ENCODE assay signal across 17 cellular contexts in the genomic region with DNA sequence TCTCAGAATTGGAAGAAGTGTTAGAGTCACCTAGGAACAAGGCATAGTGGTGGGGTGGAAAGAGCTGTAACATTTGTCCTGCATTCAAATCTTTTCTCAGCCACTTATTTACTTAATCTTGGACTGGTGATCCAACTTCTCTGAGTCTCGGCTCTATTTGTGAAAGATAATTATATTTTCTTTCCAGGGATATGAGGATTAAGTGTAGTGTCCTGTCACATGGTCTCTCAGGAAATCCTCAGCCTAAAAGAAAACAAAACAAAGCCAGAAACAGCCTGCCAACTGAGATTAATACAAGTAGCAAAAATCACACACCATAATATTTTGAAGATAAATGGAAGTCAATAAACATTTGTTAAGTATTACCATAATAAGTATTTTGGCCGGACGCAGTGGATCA. TPM values are rescaled to one million over a fixed set of nuclear protein-coding genes. Genes with fewer than 3 reads are reported as not detected.
DNase-seq lines count a peak whose midpoint lies in the region; ATAC-seq and TF ChIP-seq lines count a peak whose summit lies in the region.
"Had no signal": no experiment of that assay in that cellular context is flagged by ENCODE, and none has a peak within 500 bp of the region (broad histone marks: within the 10 kb centered on the region; RNA-seq: fewer than 3 reads in every experiment).

No MANE protein-coding gene starts in this region.

- H3K9me3 ChIP-seq in heart right ventricle (no peaks in the 10 kb centered on the region), thyroid gland (no peaks in the 10 kb centered on the region), T-helper 17 cell (ENCODE audit: control insufficient read depth, low read length, poor library complexity, severe bottlenecking) (no peaks in the 10 kb centered on the region)
- H3K9me3 ChIP-seq: Caco-2, SJCRH30 had no signal

- H3K4me1 Mint-ChIP-seq in T-helper 17 cell: no peaks in the 10 kb centered on the region

- H3K4me3 ChIP-seq in heart right ventricle (no peak overlapping the region), thyroid gland (replicated peaks in 1 of 3) (no peak overlapping the region)
- H3K4me3 ChIP-seq: SJCRH30 had no signal

- peaks cover 0 to 19% (median 10%) of the 10 kb centered on the region in 9 donors for H3K4me1 ChIP-seq in heart right ventricle
- peaks cover 13 to 26% of the 10 kb centered on the region in 2 donors for H3K4me1 ChIP-seq in thyroid gland
- H3K4me1 ChIP-seq: Caco-2, SJCRH30 had no signal

- no peaks in the 10 kb centered on the region for H3K36me3 ChIP-seq in heart right ventricle
- no peaks in the 10 kb centered on the region for H3K36me3 ChIP-seq in thyroid gland
- H3K36me3 ChIP-seq: SJCRH30 had no signal

- H3K27ac Mint-ChIP-seq in T-helper 17 cell: no peak overlapping the region
- H3K27ac Mint-ChIP-seq: HFFc6 had no signal

- peaks cover 5% of the 10 kb centered on the region for H3K27me3 Mint-ChIP-seq in T-helper 17 cell

- H3K36me3 Mint-ChIP-seq in T-helper 17 cell (ENCODE audit: low read depth): peaks cover 2% of the 10 kb centered on the region

- TF ChIP-seq POLR2A in thyroid gland (IDR thresholded peaks at IDR 0.05): no peak

- ATAC-seq in heart right ventricle (peak in 6 of 8 donors; percentile 42 to 70 (median 56)), T-helper 17 cell (no peak)

- DNase-seq in dermis blood vessel endothelial cell (peak; percentile 43), heart right ventricle (no peak), lung microvascular endothelial cell (ENCODE audit: low read depth in 2 of 2) (peak; percentile 14 to 20), thyroid gland (no peak), T-helper 17 cell (no peak), HPDE6-E6E7 (ENCODE audit: extremely low spot score) (no peak), T-helper 9 cell (no peak)
- DNase-seq: ACHN, Caco-2, EL, HFFc6, NCI-H1417 treated with DMSO at 0.1 percent for 48 hours, NCI-H1930, NCI-H446, NCI-H69, OCI-M1 had no signal

- no peak overlapping the region for H3K4me3 Mint-ChIP-seq in T-helper 17 cell
- H3K4me3 Mint-ChIP-seq: HFFc6 had no signal

- H3K27me3 ChIP-seq in heart right ventricle (no peaks in the 10 kb centered on the region), thyroid gland (no peaks in the 10 kb centered on the region)
- H3K27me3 ChIP-seq: SJCRH30 had no signal

- TF ChIP-seq CTCF in heart right ventricle (IDR thresholded peaks at IDR 0.05): no peak
- TF ChIP-seq CTCF in thyroid gland (IDR thresholded peaks at IDR 0.05): no peak

- H3K27ac ChIP-seq in heart right ventricle (peak overlapping the region in 2 of 10 donors; percentile 31 to 55), thyroid gland (peak overlapping the region; percentile 40 to 78 (median 65))
- H3K27ac ChIP-seq: SJCRH30 had no signal

- WGBS in heart right ventricle, 2 donors: 28 to 56% methylated on average over 3 of the region's 3 CpGs
- 62 to 69% methylated on average over 3 of the region's 3 CpGs for WGBS in thyroid gland, 2 donors

- intact Hi-C loops in heart right ventricle (cut with DNase I) (no loop called here), thyroid gland (cut with DNase I) (no loop called here)

RNA-seq across cellular contexts. Expression of a gene that starts 33.3 kb away (rescaled TPM):
- total RNA-seq in dermis blood vessel endothelial cell (not detected in 2 replicates), heart right ventricle (10 to 100 TPM in 4 of 10 donors, 1 to 10 TPM in 6; 1.9 to 45.8 (median 7.9) TPM), lung microvascular endothelial cell (not detected in 2 replicates), thyroid gland (1 to 10 TPM in 1 of 4 donors, under 1 TPM in 1, not detected in 2; 0.56 to 1.3 TPM), T-helper 17 cell (not detected)
- 1 to 10 TPM; 3.0 to 4.9 TPM for polyA plus RNA-seq in heart right ventricle
- total RNA-seq: Caco-2, HFFc6, SJCRH30 had no signal

Comparison
In these comparisons a context has a peak if more than half of its experiments do, and no peak if none do; other contexts are left out.
1. DNase-seq: peak in dermis blood vessel endothelial cell (single experiment) and lung microvascular endothelial cell (2 of 2); none in heart right ventricle (0 of 2), thyroid gland (0 of 2), T-helper 17 cell (0 of 3), HPDE6-E6E7 (single experiment) and T-helper 9 cell (single experiment).